In genomic region chr16:67053767-67054334, GRCh38 we compare ENCODE assay signal across 17 cellular contexts. TPM values are rescaled to one million over a fixed set of nuclear protein-coding genes. Genes with fewer than 3 reads are reported as not detected.
DNase-seq lines count a peak whose midpoint lies in the region; ATAC-seq, FAIRE-seq and TF ChIP-seq lines count a peak whose summit lies in the region.
"Had no signal": no experiment of that assay in that cellular context is flagged by ENCODE, and none has a peak within 500 bp of the region (broad histone marks: within the 10 kb centered on the region; RNA-seq: fewer than 3 reads in every experiment).

No MANE protein-coding gene starts in this region.

- peak overlapping the region; percentile 39 for H3K4me3 ChIP-seq in CD4-positive, CD25-positive, alpha-beta regulatory T cell (ENCODE audit: low read depth, low read length)
- peak overlapping the region; percentile 4; the same call in 1 of the 2 replicates for H3K4me3 ChIP-seq in Jurkat, Clone E6-1 (ENCODE audit: low read length)
- H3K4me3 ChIP-seq in GM12878: no peak overlapping the region
- H3K4me3 ChIP-seq: dorsolateral prefrontal cortex had no signal

- no peak for TF ChIP-seq POLR2A in GM12878 (IDR thresholded peaks at IDR 0.05; ENCODE audit: low read depth, low read length)

- POLR2A ChIA-PET in GM12878 (lab: Charles Lee): interaction anchor here (0.6 to 1.1 kb wide), 5 partner anchors 18 to 110 kb away, joined by 3 to 7 read pairs (median 5); no protein-coding TSS in a partner anchor

- no peak for ATAC-seq in CD4-positive, CD25-positive, alpha-beta regulatory T cell (ENCODE audit: low read depth in 2 of 2)
- ATAC-seq in GM12878: peak; percentile 23; the same call in 2 of the 3 replicates

- H3K36me3 ChIP-seq in CD4-positive, CD25-positive, alpha-beta regulatory T cell (ENCODE audit: control insufficient read depth, insufficient read depth, low read length): no peaks in the 10 kb centered on the region
- peaks cover 0 to 7% of the 10 kb centered on the region in 2 experiments; a peak in 1 of 4 replicates for H3K36me3 ChIP-seq in GM12878 (ENCODE audit: control insufficient read depth in 2 of 2, insufficient read depth in 2 of 2, low read length in 1 of 2)

- H4K20me1 ChIP-seq in GM12878 (ENCODE audit: control insufficient read depth, insufficient read depth): no peaks in the 10 kb centered on the region; the same call in 1 of the 2 replicates

- in situ Hi-C loops in GM12878 (cut with MboI): no loop called here

- no TSS peak for BruUV-seq in GM12878 (replicated peaks; lab: Mats Ljungman, UMichigan)

- H3K36me3 Mint-ChIP-seq in CD4-positive, CD25-positive, alpha-beta regulatory T cell: no peaks in the 10 kb centered on the region
- H3K36me3 Mint-ChIP-seq in nephron progenitor cell (ENCODE audit: low read depth): peaks cover 57% of the 10 kb centered on the region

- peaks cover 23% of the 10 kb centered on the region for H3K4me1 ChIP-seq in CD4-positive, CD25-positive, alpha-beta regulatory T cell (ENCODE audit: control insufficient read depth, insufficient read depth, low read length, poor library complexity, severe bottlenecking)
- H3K4me1 ChIP-seq in GM12878 (ENCODE audit: control insufficient read depth, insufficient read depth, low read length): peaks cover 4% of the 10 kb centered on the region

- no peaks in the 10 kb centered on the region for H3K27me3 ChIP-seq in CD4-positive, CD25-positive, alpha-beta regulatory T cell (ENCODE audit: control insufficient read depth, insufficient read depth, low read length)
- H3K27me3 ChIP-seq in GM12878 (replicated peaks in 1 of 2; ENCODE audit: control insufficient read depth in 2 of 2, insufficient read depth in 2 of 2, low read length in 1 of 2): no peaks in the 10 kb centered on the region
- H3K27me3 ChIP-seq: dorsolateral prefrontal cortex had no signal

- TF ChIP-seq CTCF in GM12878 (IDR thresholded peaks at IDR 0.05 in 2 of 3, conservative IDR thresholded peaks at IDR 0.05 in 1 of 3; ENCODE audit: control insufficient read depth in 2 of 3, extremely low read depth in 1 of 3, insufficient read depth in 1 of 3, low read depth in 3 of 3, low read length in 3 of 3): no peak
- no peak for TF ChIP-seq CTCF in nephron progenitor cell (IDR thresholded peaks at IDR 0.05)

- TF ChIP-seq RAD21 in GM12878 (IDR thresholded peaks at IDR 0.05; ENCODE audit: insufficient read depth, low read depth, low read length): no peak

- no peak overlapping the region for H3K9ac ChIP-seq in GM12878 (ENCODE audit: control insufficient read depth, insufficient read depth, low read length)

- SMC1A ChIA-PET in GM12878 (lab: Charles Lee; ENCODE audit: uncharacterized antibody, unreplicated experiment): interaction anchor here (0.7 to 1.2 kb wide), 6 partner anchors 11 to 26 kb away, joined by 3 to 5 read pairs (median 3); no protein-coding TSS in a partner anchor

- H3K27ac ChIP-seq in CD4-positive, CD25-positive, alpha-beta regulatory T cell (ENCODE audit: insufficient read depth, low read length, poor library complexity, severe bottlenecking): peak overlapping the region; percentile 47
- H3K27ac ChIP-seq in GM12878 (ENCODE audit: control insufficient read depth, insufficient read depth): no peak overlapping the region

- CTCF ChIA-PET in GM12878 (lab: Yijun Ruan, JAX): interaction anchor here (1.0 to 1.1 kb wide), 3 partner anchors 10 to 23 kb away, joined by 3 to 7 read pairs (median 3); no protein-coding TSS in a partner anchor

- WGBS in GM12878 (ENCODE audit: insufficient coverage, insufficient replicate concordance, low lambda C conversion rate, missing lambda C conversion rate): 38% methylated on average over 4 of the region's 4 CpGs

- peaks cover 4% of the 10 kb centered on the region for H3K27me3 Mint-ChIP-seq in CD4-positive, CD25-positive, alpha-beta regulatory T cell
- H3K27me3 Mint-ChIP-seq in nephron progenitor cell (ENCODE audit: low read depth, poor library complexity): peaks cover 3% of the 10 kb centered on the region

- H3K4me2 ChIP-seq in GM12878 (ENCODE audit: control insufficient read depth, insufficient read depth): no peak overlapping the region

- H3K4me1 Mint-ChIP-seq in CD4-positive, CD25-positive, alpha-beta regulatory T cell: peaks cover 30 to 63% (median 50%) of the 10 kb centered on the region in 4 donors
- H3K4me1 Mint-ChIP-seq in nephron progenitor cell: no peaks in the 10 kb centered on the region

- H3K9me3 Mint-ChIP-seq in CD4-positive, CD25-positive, alpha-beta regulatory T cell: peaks cover 0 to 3% (median 0%) of the 10 kb centered on the region in 7 donors
- peaks cover 6% of the 10 kb centered on the region for H3K9me3 Mint-ChIP-seq in nephron progenitor cell

- RAD21 ChIA-PET in GM12878 (lab: Charles Lee; ENCODE audit: unreplicated experiment): interaction anchor here (0.6 to 1.1 kb wide), 3 partner anchors 33 to 101 kb away, joined by 3 to 4 read pairs (median 3); no protein-coding TSS in a partner anchor

- no peak for TF ChIP-seq EP300 in GM12878 (IDR thresholded peaks at IDR 0.05; ENCODE audit: borderline replicate concordance in 1 of 2, control insufficient read depth in 1 of 2, low read depth in 2 of 2, low read length in 2 of 2)

- H3K27ac Mint-ChIP-seq in CD4-positive, CD25-positive, alpha-beta regulatory T cell: peak overlapping the region; percentile 24 to 74 (median 62)
- peak overlapping the region; percentile 70 for H3K27ac Mint-ChIP-seq in nephron progenitor cell

- DNase-seq in CD4-positive, CD25-positive, alpha-beta regulatory T cell: no peak
- DNase-seq in Jurkat, Clone E6-1 (ENCODE audit: low read depth, low spot score): no peak
- DNase-seq in GM12878 (ENCODE audit: low read depth, low spot score) (no peak), nephron progenitor cell (no peak), dedifferentiated amniotic fluid mesenchymal stem cell (ENCODE audit: extremely low spot score) (no peak), NCI-H524 (lab: John Stamatoyannopoulos, UW) (no peak), OCI-M2 (lab: John Stamatoyannopoulos, UW; ENCODE audit: unreplicated experiment) (no peak)
- DNase-seq: activated CD8-positive, alpha-beta memory T cell treated with anti-CD3 and anti-CD28 coated beads for 24 hours; aorta; dorsolateral prefrontal cortex; H7; NCI-H1694 treated with DMSO at 0.1 percent for 48 hours; NCI-H526 treated with DMSO at 0.1 percent for 48 hours; stimulated activated CD4-positive, alpha-beta T cell treated with anti-CD3 and anti-CD28 coated beads, Interleukin-1b, Interleukin-23, amount 100 ng/mL, for 48 hours; T-helper 9 cell had no signal

- no peak overlapping the region for H2AFZ ChIP-seq in GM12878 (ENCODE audit: control insufficient read depth, low read depth, low read length)

- no peak for FAIRE-seq in GM12878 (lab: Jason Lieb, UNC)
- FAIRE-seq: frontal cortex, G401.6 had no signal

- peaks cover 46% of the 10 kb centered on the region for H3K79me2 ChIP-seq in GM12878 (ENCODE audit: control insufficient read depth, insufficient read depth, low read length)

- intact Hi-C loops in GM12878 (cut with micrococcal nuclease; ENCODE audit: unreplicated experiment): no loop called here

- no peaks in the 10 kb centered on the region for H3K9me3 ChIP-seq in CD4-positive, CD25-positive, alpha-beta regulatory T cell (ENCODE audit: control insufficient read depth in 2 of 2, low read length in 2 of 2)
- H3K9me3 ChIP-seq in GM12878 (replicated peaks; ENCODE audit: control insufficient read depth, insufficient read depth, low read length): no peaks in the 10 kb centered on the region

- peak overlapping the region; percentile 11 to 68 (median 64) for H3K4me3 Mint-ChIP-seq in CD4-positive, CD25-positive, alpha-beta regulatory T cell
- H3K4me3 Mint-ChIP-seq in nephron progenitor cell: no peak overlapping the region

RNA-seq across cellular contexts. Expression of gene CBFB, which starts 24.9 kb away (rescaled TPM):
- 108 TPM for total RNA-seq in CD4-positive, CD25-positive, alpha-beta regulatory T cell
- 100 to 1,000 TPM in 1 of 4 donors, 10 to 100 TPM in 3; 60.9 to 104 (median 77.2) TPM for polyA plus RNA-seq in CD4-positive, CD25-positive, alpha-beta regulatory T cell
- polyA plus RNA-seq in Jurkat, Clone E6-1 (2012; ENCODE audit: insufficient read depth, insufficient read length): 110 TPM
- total RNA-seq in GM12878 (2013; cell fraction: nucleolus; rRNA removed): 58.4 and 64.5 TPM in 2 replicates
- total RNA-seq in GM12878 (2014; rRNA removed): 65.0 and 70.8 TPM in 2 replicates
- 61.8 and 76.7 TPM in 2 replicates for total RNA-seq in GM12878 (2014; rRNA removed; fragmentation: Illumina TruSeq; extraction: Trizol)
- 83.4 and 83.8 TPM in 2 replicates for total RNA-seq in GM12878 (2021)
- 14.7 TPM for polyA plus RNA-seq in GM12878 (2011; ENCODE audit: low read depth)
- 81.6 and 92.3 TPM in 2 replicates for polyA plus RNA-seq in GM12878 (2011; rRNA removed)
- polyA plus RNA-seq in GM12878 (2011; cell fraction: cytosol; rRNA removed): 26.2 and 32.0 TPM in 2 replicates
- 21.6 and 37.6 TPM in 2 replicates for polyA plus RNA-seq in GM12878 (2011; cell fraction: nucleus; rRNA removed)
- polyA plus RNA-seq in GM12878 (2012): 30.0 and 34.5 TPM in 2 replicates
- polyA plus RNA-seq in GM12878 (2014; fragmentation: Illumina TruSeq; extraction: Trizol): 56.1 and 66.4 TPM in 2 replicates
- polyA plus RNA-seq in GM12878 (2014; fragmentation: Nextera tagmentation; extraction: Ambion mirVana): 10 to 100 TPM; 25.3 to 43.6 TPM
- polyA plus RNA-seq in GM12878 (2014; rRNA removed): 43.0 and 52.1 TPM in 2 replicates
- 10 to 100 TPM; 31.6 to 75.1 TPM for polyA plus RNA-seq in GM12878 (2016; fragmentation: Nextera tagmentation; extraction: Ambion mirVana)
- polyA minus RNA-seq in GM12878 (2011; rRNA and poly(A)+ RNA removed): 35.3 and 68.1 TPM in 2 replicates
- 34.1 and 47.1 TPM in 2 replicates for polyA minus RNA-seq in GM12878 (2011; cell fraction: cytosol; rRNA and poly(A)+ RNA removed)
- polyA minus RNA-seq in GM12878 (2011; cell fraction: nucleus; rRNA and poly(A)+ RNA removed): 13.9 and 25.5 TPM in 2 replicates

RNA-seq across cellular contexts. Expression of gene PHAF1, which starts 55.9 kb away (rescaled TPM):
- 19.2 TPM for total RNA-seq in CD4-positive, CD25-positive, alpha-beta regulatory T cell
- polyA plus RNA-seq in CD4-positive, CD25-positive, alpha-beta regulatory T cell: 10 to 100 TPM; 10.0 to 12.2 (median 11.4) TPM
- polyA plus RNA-seq in Jurkat, Clone E6-1 (2012; ENCODE audit: insufficient read depth, insufficient read length): 22.6 TPM
- total RNA-seq in GM12878 (2013; cell fraction: nucleolus; rRNA removed): 63.5 and 64.7 TPM in 2 replicates
- total RNA-seq in GM12878 (2014; rRNA removed): 16.8 and 17.5 TPM in 2 replicates
- total RNA-seq in GM12878 (2014; rRNA removed; fragmentation: Illumina TruSeq; extraction: Trizol): 10.2 and 10.5 TPM in 2 replicates
- total RNA-seq in GM12878 (2021): 9.8 and 11.0 TPM in 2 replicates
- 5.7 TPM for polyA plus RNA-seq in GM12878 (2011; ENCODE audit: low read depth)
- 14.0 and 20.9 TPM in 2 replicates for polyA plus RNA-seq in GM12878 (2011; rRNA removed)
- 16.7 and 20.1 TPM in 2 replicates for polyA plus RNA-seq in GM12878 (2011; cell fraction: cytosol; rRNA removed)
- polyA plus RNA-seq in GM12878 (2011; cell fraction: nucleus; rRNA removed): 31.2 and 38.9 TPM in 2 replicates
- polyA plus RNA-seq in GM12878 (2012): 7.8 and 8.9 TPM in 2 replicates
- polyA plus RNA-seq in GM12878 (2014; fragmentation: Illumina TruSeq; extraction: Trizol): 10.6 and 14.1 TPM in 2 replicates
- polyA plus RNA-seq in GM12878 (2014; fragmentation: Nextera tagmentation; extraction: Ambion mirVana): 1 to 10 TPM; 4.5 to 6.1 TPM
- polyA plus RNA-seq in GM12878 (2014; rRNA removed): 13.0 and 17.3 TPM in 2 replicates
- 10 to 100 TPM; 15.8 to 16.9 TPM for polyA plus RNA-seq in GM12878 (2016; fragmentation: Nextera tagmentation; extraction: Ambion mirVana)
- polyA minus RNA-seq in GM12878 (2011; rRNA and poly(A)+ RNA removed): 19.5 and 36.8 TPM in 2 replicates
- 6.1 and 8.6 TPM in 2 replicates for polyA minus RNA-seq in GM12878 (2011; cell fraction: cytosol; rRNA and poly(A)+ RNA removed)
- 19.0 and 24.4 TPM in 2 replicates for polyA minus RNA-seq in GM12878 (2011; cell fraction: nucleus; rRNA and poly(A)+ RNA removed)
